ENCODE assay signal across 9 cellular contexts in the genomic region with DNA sequence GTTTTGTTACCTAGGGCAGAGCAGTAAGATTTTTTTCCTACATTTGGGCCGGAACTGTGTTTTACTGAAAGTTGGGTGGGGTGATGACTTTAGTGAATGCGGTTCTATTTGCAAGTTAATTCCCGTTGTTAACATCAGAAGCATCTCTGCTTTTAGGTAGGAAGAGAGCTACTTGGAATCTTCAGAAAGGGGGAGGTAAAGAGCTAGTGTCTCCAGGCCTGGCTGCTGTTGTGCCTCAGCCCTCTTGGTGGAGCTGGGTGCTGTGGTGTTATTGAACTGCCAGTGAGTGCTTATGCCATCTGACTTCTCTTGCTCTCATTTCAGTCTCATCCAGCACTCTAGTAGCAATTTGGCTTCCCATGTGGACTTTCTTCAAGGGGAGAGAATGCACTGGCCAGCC. TPM values are rescaled to one million over a fixed set of nuclear protein-coding genes. Genes with fewer than 3 reads are reported as not detected.
DNase-seq lines count a peak whose midpoint lies in the region; ATAC-seq and TF ChIP-seq lines count a peak whose summit lies in the region.
"Had no signal": no experiment of that assay in that cellular context is flagged by ENCODE, and none has a peak within 500 bp of the region (broad histone marks: within the 10 kb centered on the region; RNA-seq: fewer than 3 reads in every experiment).

No MANE protein-coding gene starts in this region.

- peak overlapping the region; percentile 5 for H3K27ac Mint-ChIP-seq in activated CD8-positive, alpha-beta T cell treated with anti-CD3 and anti-CD28 coated beads, Interleukin-2, amount 10 ng/mL, durations not matched to agents 7 days and 5 days

- peaks cover 33% of the 10 kb centered on the region for H3K36me3 Mint-ChIP-seq in activated CD8-positive, alpha-beta T cell treated with anti-CD3 and anti-CD28 coated beads, Interleukin-2, amount 10 ng/mL, durations not matched to agents 7 days and 5 days (ENCODE audit: low read depth)

- peaks cover under 1% of the 10 kb centered on the region for H3K27me3 Mint-ChIP-seq in activated CD8-positive, alpha-beta T cell treated with anti-CD3 and anti-CD28 coated beads, Interleukin-2, amount 10 ng/mL, durations not matched to agents 7 days and 5 days (ENCODE audit: low read depth)

- CTCF ChIA-PET in activated CD8-positive, alpha-beta T cell treated with anti-CD3 and anti-CD28 coated beads, Interleukin-2, amount 10 ng/mL, durations not matched to agents 7 days and 5 days (lab: Charles Lee), result interaction anchor here (0.9 to 3.8 kb wide), 6 partner anchors 12 to 426 kb away, joined by 3 to 20 read pairs (median 4); partner anchors contain the start of gene ARTN

- H3K9me3 Mint-ChIP-seq in activated CD8-positive, alpha-beta T cell treated with anti-CD3 and anti-CD28 coated beads, Interleukin-2, amount 10 ng/mL, durations not matched to agents 7 days and 5 days (ENCODE audit: insufficient read depth), result no peaks in the 10 kb centered on the region

- DNase-seq in Caki2 (ENCODE audit: low read depth) (peak; percentile 24), HL-60 (ENCODE audit: low read depth in 1 of 2, low spot score in 1 of 2) (peak in 1 of 2 experiments; percentile 57), iPS-NIHi11 (ENCODE audit: low spot score) (peak; percentile 66), AG08395 (ENCODE audit: low spot score) (no peak), NCI-H1092 treated with DMSO at 0.1 percent for 48 hours (lab: John Stamatoyannopoulos, UW) (no peak)
- peak; percentile 31 for DNase-seq in activated CD8-positive, alpha-beta T cell treated with anti-CD3 and anti-CD28 coated beads, Interleukin-2, amount 10 ng/mL, durations not matched to agents 7 days and 5 days
- DNase-seq in stimulated activated CD4-positive, alpha-beta T cell treated with anti-CD3 and anti-CD28 coated beads, Interleukin-4, amount 100 ng/mL, for 24 hours, result no peak

- H3K4me3 Mint-ChIP-seq in activated CD8-positive, alpha-beta T cell treated with anti-CD3 and anti-CD28 coated beads, Interleukin-2, amount 10 ng/mL, durations not matched to agents 7 days and 5 days, result no peak overlapping the region

- no peak for ATAC-seq in activated CD8-positive, alpha-beta T cell treated with anti-CD3 and anti-CD28 coated beads, Interleukin-2, amount 10 ng/mL, durations not matched to agents 7 days and 5 days
- ATAC-seq in GM18517 (IDR thresholded peaks at IDR 0.05; ENCODE audit: unreplicated experiment), result no peak

- H3K27ac ChIP-seq in HL-60 (replicated peaks), result no peak overlapping the region
- H3K27ac ChIP-seq: thoracic aorta had no signal

- H3K4me3 ChIP-seq in HL-60 (replicated peaks; ENCODE audit: insufficient read depth, low read length), result no peak overlapping the region
- H3K4me3 ChIP-seq: thoracic aorta had no signal

- peak; percentile 17 for TF ChIP-seq CTCF in HL-60 (IDR thresholded peaks at IDR 0.05; ENCODE audit: insufficient read depth, low read length)

- no peaks in the 10 kb centered on the region for H3K27me3 ChIP-seq in HL-60 (ENCODE audit: insufficient read depth, poor library complexity, severe bottlenecking)

- POLR2A ChIA-PET in activated CD8-positive, alpha-beta T cell treated with anti-CD3 and anti-CD28 coated beads, Interleukin-2, amount 10 ng/mL, durations not matched to agents 7 days and 5 days (lab: Charles Lee), result no interaction called here

- in situ Hi-C loops in Caki2 (cut with HindIII; ENCODE audit: low pct_unique_long_range_greater_than_20kb, low sequenced_read_pairs), result no loop called here

- peaks cover 25% of the 10 kb centered on the region for H3K4me1 Mint-ChIP-seq in activated CD8-positive, alpha-beta T cell treated with anti-CD3 and anti-CD28 coated beads, Interleukin-2, amount 10 ng/mL, durations not matched to agents 7 days and 5 days (ENCODE audit: low read depth)

RNA-seq across cellular contexts. Expression of gene KDM4A, which starts 3.4 kb away (rescaled TPM):
- total RNA-seq in Caki2 (2014; rRNA removed; shearing (Covaris generic); ENCODE audit: low replicate concordance), result 13.7 and 15.5 TPM in 2 replicates
- 10 to 100 TPM; 31.5 to 37.8 TPM for total RNA-seq in activated CD8-positive, alpha-beta T cell treated with anti-CD3 and anti-CD28 coated beads, Interleukin-2, amount 10 ng/mL, durations not matched to agents 7 days and 5 days

RNA-seq across cellular contexts. Expression of gene ST3GAL3, which starts 54.0 kb away (rescaled TPM):
- total RNA-seq in Caki2 (2014; rRNA removed; shearing (Covaris generic); ENCODE audit: low replicate concordance), result 18.0 and 28.2 TPM in 2 replicates
- total RNA-seq in activated CD8-positive, alpha-beta T cell treated with anti-CD3 and anti-CD28 coated beads, Interleukin-2, amount 10 ng/mL, durations not matched to agents 7 days and 5 days, result 10 to 100 TPM; 20.4 to 23.3 TPM

Comparison
In these comparisons a context has a peak if more than half of its experiments do, and no peak if none do; other contexts are left out.
1. DNase-seq: peak in Caki2 (single experiment), activated CD8-positive, alpha-beta T cell treated with anti-CD3 and anti-CD28 coated beads, Interleukin-2, amount 10 ng/mL, durations not matched to agents 7 days and 5 days (single experiment) and iPS-NIHi11 (single experiment); none in AG08395 (single experiment), stimulated activated CD4-positive, alpha-beta T cell treated with anti-CD3 and anti-CD28 coated beads, Interleukin-4, amount 100 ng/mL, for 24 hours (single experiment) and NCI-H1092 treated with DMSO at 0.1 percent for 48 hours (single experiment).